19 cellular contexts compared by ENCODE assay signal in genomic region chr11:9887492-9887891, GRCh38.
"Had no signal": no experiment of that assay in that cellular context is flagged by ENCODE, and none has a peak within 500 bp of the region (broad histone marks: within the 10 kb centered on the region; RNA-seq: fewer than 3 reads in every experiment).

No MANE protein-coding gene starts in this region.

- H3K9me3 Mint-ChIP-seq: activated CD4-positive, alpha-beta memory T cell treated with anti-CD3 and anti-CD28 coated beads for 36 hours; activated naive CD4-positive, alpha-beta T cell treated with anti-CD3 and anti-CD28 coated beads, Interleukin-2, amount 50 U/mL, for 24 hours; neural crest cell; type B pancreatic cell had no signal

- H3K27me3 Mint-ChIP-seq: activated CD4-positive, alpha-beta memory T cell treated with anti-CD3 and anti-CD28 coated beads for 36 hours; activated naive CD4-positive, alpha-beta T cell treated with anti-CD3 and anti-CD28 coated beads, Interleukin-2, amount 50 U/mL, for 24 hours; T-helper 17 cell; type B pancreatic cell had no signal

- H3K36me3 ChIP-seq: adrenal gland, ascending aorta, thoracic aorta had no signal

- H3K36me3 Mint-ChIP-seq: activated CD4-positive, alpha-beta memory T cell treated with anti-CD3 and anti-CD28 coated beads for 36 hours had no signal

- H3K9me3 ChIP-seq: adrenal gland, ascending aorta, gastroesophageal sphincter, thoracic aorta had no signal

- H3K27me3 ChIP-seq: adrenal gland, ascending aorta, gastroesophageal sphincter had no signal

- H3K4me3 Mint-ChIP-seq: activated CD4-positive, alpha-beta memory T cell treated with anti-CD3 and anti-CD28 coated beads for 36 hours; activated naive CD4-positive, alpha-beta T cell treated with anti-CD3 and anti-CD28 coated beads, Interleukin-2, amount 50 U/mL, for 24 hours; neural crest cell; T-helper 17 cell; type B pancreatic cell had no signal

- H3K27ac ChIP-seq: adrenal gland, ascending aorta, gastroesophageal sphincter, thoracic aorta had no signal

- DNase-seq: activated CD4-positive, alpha-beta memory T cell treated with anti-CD3 and anti-CD28 coated beads for 36 hours; activated CD4-positive, alpha-beta T cell treated with anti-CD3 and anti-CD28 coated beads for 4 hours; activated CD4-positive, CD25-positive, alpha-beta regulatory T cell; activated gamma-delta T cell; adrenal gland; central memory CD4-positive, alpha-beta T cell; effector memory CD4-positive, alpha-beta T cell; head of caudate nucleus; stimulated activated CD4-positive, alpha-beta T cell treated with anti-CD3 and anti-CD28 coated beads, Interleukin-4, amount 100 ng/mL, for 24 hours; stimulated activated naive CD4-positive, alpha-beta T cell treated with Interleukin-2 at 50 U/mL for 16 hours; SW 1271; T-helper 17 cell had no signal

- H3K4me1 ChIP-seq: adrenal gland, ascending aorta, gastroesophageal sphincter had no signal

- H3K4me3 ChIP-seq: adrenal gland, ascending aorta, gastroesophageal sphincter, thoracic aorta had no signal

- ATAC-seq: gastroesophageal sphincter, T-helper 17 cell had no signal

- FAIRE-seq: islet of Langerhans had no signal

- H3K27ac Mint-ChIP-seq: activated CD4-positive, alpha-beta memory T cell treated with anti-CD3 and anti-CD28 coated beads for 36 hours; activated naive CD4-positive, alpha-beta T cell treated with anti-CD3 and anti-CD28 coated beads, Interleukin-2, amount 50 U/mL, for 24 hours; T-helper 17 cell; type B pancreatic cell had no signal

- H3K4me1 Mint-ChIP-seq: activated naive CD4-positive, alpha-beta T cell treated with anti-CD3 and anti-CD28 coated beads, Interleukin-2, amount 50 U/mL, for 24 hours; neural crest cell had no signal
